21 cellular contexts compared by ENCODE assay signal in genomic region chr4:168759959-168760527, GRCh38.
A peak's percentile ranks its signal among the peaks of the same experiment; 100 is the strongest.
DNase-seq lines count a peak whose midpoint lies in the region; ATAC-seq and TF ChIP-seq lines count a peak whose summit lies in the region.
"Had no signal": no experiment of that assay in that cellular context is flagged by ENCODE, and none has a peak within 500 bp of the region (broad histone marks: within the 10 kb centered on the region; RNA-seq: fewer than 3 reads in every experiment).

No MANE protein-coding gene starts in this region.

- H3K27me3 ChIP-seq in GM23338 (ENCODE audit: insufficient read depth) (no peaks in the 10 kb centered on the region), psoas muscle (ENCODE audit: insufficient read depth in 3 of 3, low read length in 2 of 3) (no peaks in the 10 kb centered on the region)
- H3K27me3 ChIP-seq: brain microvascular endothelial cell, MG63, neural progenitor cell, stomach had no signal

- intact Hi-C loops in psoas muscle (cut with DNase I) = loop anchor here in 1 of 2 donors (5.0 kb wide), 1 partner anchor 32 kb away; no protein-coding TSS in a partner anchor

- H3K27ac ChIP-seq in GM23338 (ENCODE audit: low read depth) (no peak overlapping the region), epithelial cell of prostate (peak overlapping the region; percentile 46), psoas muscle (peak overlapping the region; percentile 13)
- H3K27ac ChIP-seq: brain microvascular endothelial cell, neural progenitor cell, stomach had no signal

- ATAC-seq in GM23338 = no peak
- peak in 2 of 4 donors; percentile 48 to 61 for ATAC-seq in psoas muscle

- H4K20me1 ChIP-seq in GM23338 (replicated peaks; ENCODE audit: insufficient read depth) = no peaks in the 10 kb centered on the region

- no peak overlapping the region for H3K4me3 Mint-ChIP-seq in GM23338
- H3K4me3 Mint-ChIP-seq: activated CD4-positive, alpha-beta memory T cell treated with anti-CD3 and anti-CD28 coated beads for 36 hours; neural progenitor cell had no signal

- DNase-seq in GM23338 (ENCODE audit: low spot score) (no peak), NB4 (ENCODE audit: low read depth) (peak; percentile 11), epithelial cell of prostate (ENCODE audit: low read depth, low spot score) (no peak), psoas muscle (peak in 1 of 2 donors; percentile 34), OCI-M2 (lab: John Stamatoyannopoulos, UW; ENCODE audit: unreplicated experiment) (no peak), putamen (ENCODE audit: low spot score) (no peak), SW480 (ENCODE audit: low spot score) (no peak)
- DNase-seq: activated CD4-positive, alpha-beta memory T cell treated with anti-CD3 and anti-CD28 coated beads for 36 hours; activated naive CD4-positive, alpha-beta T cell treated with anti-CD3 and anti-CD28 coated beads, Interleukin-2, amount 50 U/mL, for 16 hours; activated T-cell treated with anti-CD3 and anti-CD28 coated beads, Interleukin-2, amount 50 U/mL, for 1 hour; brain microvascular endothelial cell; Caco-2; MG63; NCI-H2081; NCI-H510A treated with DMSO at 0.1 percent for 48 hours; OCI-M1; retina; SK-N-SH; stimulated activated CD4-positive, alpha-beta T cell treated with anti-CD3 and anti-CD28 coated beads, Interleukin-2, amount 100 ng/mL, for 24 hours; stomach had no signal

- WGBS in psoas muscle, 3 donors = 55 to 78% (median 59%) methylated on average over 10 of the region's 10 CpGs

- no peaks in the 10 kb centered on the region for H3K4me1 Mint-ChIP-seq in GM23338
- H3K4me1 Mint-ChIP-seq: neural progenitor cell had no signal

- H3K36me3 Mint-ChIP-seq in GM23338 (ENCODE audit: low read depth) = no peaks in the 10 kb centered on the region
- H3K36me3 Mint-ChIP-seq: activated CD4-positive, alpha-beta memory T cell treated with anti-CD3 and anti-CD28 coated beads for 36 hours had no signal

- H3K79me2 ChIP-seq in GM23338 (replicated peaks; ENCODE audit: insufficient read depth) = no peaks in the 10 kb centered on the region

- H3K36me3 ChIP-seq in GM23338 (ENCODE audit: insufficient read depth) (no peaks in the 10 kb centered on the region), psoas muscle (ENCODE audit: insufficient read depth in 1 of 2, low read depth in 1 of 2) (no peaks in the 10 kb centered on the region)
- H3K36me3 ChIP-seq: brain microvascular endothelial cell, MG63, neural progenitor cell, stomach had no signal

- H3K27ac Mint-ChIP-seq in GM23338 = peak overlapping the region; percentile 58
- H3K27ac Mint-ChIP-seq: activated CD4-positive, alpha-beta memory T cell treated with anti-CD3 and anti-CD28 coated beads for 36 hours; neural progenitor cell had no signal

- H3K27me3 Mint-ChIP-seq in GM23338 (ENCODE audit: insufficient read depth, low read depth, poor library complexity) = no peaks in the 10 kb centered on the region

- H3K4me2 ChIP-seq in GM23338 = no peak overlapping the region
- H3K4me2 ChIP-seq: neural progenitor cell, SK-N-SH had no signal

- H3K9me3 Mint-ChIP-seq in GM23338 = no peaks in the 10 kb centered on the region
- H3K9me3 Mint-ChIP-seq: activated CD4-positive, alpha-beta memory T cell treated with anti-CD3 and anti-CD28 coated beads for 36 hours had no signal

- no peaks in the 10 kb centered on the region for H3K9me2 ChIP-seq in GM23338 (ENCODE audit: insufficient read depth)
- H3K9me2 ChIP-seq: SK-N-SH had no signal

- H3K9me3 ChIP-seq in psoas muscle = no peaks in the 10 kb centered on the region
- H3K9me3 ChIP-seq: Caco-2, MG63, SK-N-SH, stomach had no signal

- TF ChIP-seq CTCF in GM23338 (conservative IDR thresholded peaks at IDR 0.05; ENCODE audit: low read depth in 2 of 2) (no peak), NB4 (IDR thresholded peaks at IDR 0.05; ENCODE audit: low read depth, low read length) (no peak), psoas muscle (IDR thresholded peaks at IDR 0.05) (no peak)

- TF ChIP-seq POLR2A in NB4 (IDR thresholded peaks at IDR 0.05; ENCODE audit: extremely low read depth, insufficient read length) = no peak

- H3K4me3 ChIP-seq in GM23338 = no peak overlapping the region
- H3K4me3 ChIP-seq in NB4 (ENCODE audit: low read depth, low read length) = no peak overlapping the region
- H3K4me3 ChIP-seq in psoas muscle = no peak overlapping the region
- H3K4me3 ChIP-seq: MG63, neural progenitor cell, stomach had no signal

- H3K4me1 ChIP-seq in GM23338 (ENCODE audit: insufficient read depth) (no peaks in the 10 kb centered on the region), psoas muscle (peaks cover 13% of the 10 kb centered on the region)
- H3K4me1 ChIP-seq: neural progenitor cell had no signal

- no peaks in the 10 kb centered on the region for H3F3A ChIP-seq in GM23338 (replicated peaks; ENCODE audit: low read depth)

- no peak overlapping the region for H2AFZ ChIP-seq in GM23338
- H2AFZ ChIP-seq: neural progenitor cell had no signal

TF ChIP-seq in GM23338, 12 proteins besides CTCF, POLR2A, EP300 and RAD21 (continues in another document):
- TF ChIP-seq EZH2 (IDR thresholded peaks at IDR 0.05; ENCODE audit: low read depth, unreplicated experiment) (no peak), ZNF462 (CRISPR knock-in tag; IDR thresholded peaks at IDR 0.05) (no peak), ETS1 (IDR thresholded peaks at IDR 0.05) (no peak), STAT1 (IDR thresholded peaks at IDR 0.05; ENCODE audit: unreplicated experiment) (no peak), EZH2phosphoT487 (IDR thresholded peaks at IDR 0.05; ENCODE audit: unreplicated experiment) (no peak), CREB1 (CRISPR knock-in tag; IDR thresholded peaks at IDR 0.05; ENCODE audit: low read depth) (no peak), NANOG (IDR thresholded peaks at IDR 0.05; ENCODE audit: borderline replicate concordance) (no peak)
